ENCODE assay signal across 2 cellular contexts in the genomic region with DNA sequence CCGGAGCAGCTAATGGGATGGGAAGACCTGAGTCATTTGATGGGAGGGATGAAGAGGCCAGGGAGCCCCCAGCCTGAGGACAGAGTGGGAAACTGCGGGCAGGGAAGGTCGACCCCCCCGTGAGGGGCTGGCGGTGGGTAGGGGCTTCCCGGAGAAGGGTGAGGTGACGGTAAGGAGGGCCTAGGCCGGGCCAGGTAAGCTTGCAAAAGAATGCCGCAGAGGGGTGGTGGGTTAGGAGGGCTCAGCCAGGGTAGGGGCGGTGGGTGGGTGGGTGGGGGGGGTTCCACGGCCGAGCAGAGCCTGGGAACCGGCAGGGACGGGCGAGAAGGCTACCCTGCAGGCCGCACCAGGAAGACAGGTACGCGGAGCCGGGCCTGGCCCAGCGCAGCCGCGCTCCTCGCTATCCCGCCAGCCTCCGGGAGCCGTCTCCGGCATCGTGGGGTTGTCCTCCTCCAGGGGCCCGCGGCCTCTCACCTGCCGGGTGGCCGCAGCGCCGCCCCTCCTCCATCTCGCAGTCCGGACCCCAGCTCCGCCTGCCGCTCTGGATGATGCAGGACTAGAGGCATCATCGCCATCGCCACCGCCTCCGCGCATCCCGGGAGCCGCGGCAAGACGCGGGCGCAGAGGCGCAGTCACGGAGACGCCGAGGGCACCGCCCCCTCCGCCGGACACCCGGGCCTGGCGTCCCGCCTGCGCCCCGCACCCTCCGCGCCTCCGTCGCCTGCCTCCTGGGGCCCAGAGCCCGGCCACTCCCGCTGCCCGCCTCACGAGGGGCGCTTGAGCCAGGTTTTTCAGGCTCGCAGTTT.
TF ChIP-seq lines count a peak whose summit lies in the region.

A gene (minus strand): TSS at position 614 of the 806 bp plus-strand sequence. CDS start 5,211 bp downstream, outside the sequence.

TF ChIP-seq in IMR-90, 13 proteins besides CTCF, POLR2A, EP300 and RAD21:
- TF ChIP-seq, protein P1, sequence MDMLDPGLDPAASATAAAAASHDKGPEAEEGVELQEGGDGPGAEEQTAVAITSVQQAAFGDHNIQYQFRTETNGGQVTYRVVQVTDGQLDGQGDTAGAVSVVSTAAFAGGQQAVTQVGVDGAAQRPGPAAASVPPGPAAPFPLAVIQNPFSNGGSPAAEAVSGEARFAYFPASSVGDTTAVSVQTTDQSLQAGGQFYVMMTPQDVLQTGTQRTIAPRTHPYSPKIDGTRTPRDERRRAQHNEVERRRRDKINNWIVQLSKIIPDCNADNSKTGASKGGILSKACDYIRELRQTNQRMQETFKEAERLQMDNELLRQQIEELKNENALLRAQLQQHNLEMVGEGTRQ (IDR thresholded peaks at IDR 0.05; ENCODE audit: low read depth, low read length): no peak
- TF ChIP-seq RCOR1 (IDR thresholded peaks at IDR 0.05; ENCODE audit: insufficient replicate concordance, low read length): no peak

TF ChIP-seq in endothelial cell of umbilical vein, 7 proteins besides CTCF, POLR2A, EP300 and RAD21:
- TF ChIP-seq FOS (IDR thresholded peaks at IDR 0.05; ENCODE audit: borderline replicate concordance, insufficient read depth, low read length): no peak
- TF ChIP-seq, protein P2, sequence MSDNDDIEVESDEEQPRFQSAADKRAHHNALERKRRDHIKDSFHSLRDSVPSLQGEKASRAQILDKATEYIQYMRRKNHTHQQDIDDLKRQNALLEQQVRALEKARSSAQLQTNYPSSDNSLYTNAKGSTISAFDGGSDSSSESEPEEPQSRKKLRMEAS (IDR thresholded peaks at IDR 0.05; ENCODE audit: insufficient read depth, insufficient read length): no peak
- TF ChIP-seq GATA2 (IDR thresholded peaks at IDR 0.05; ENCODE audit: insufficient read depth, insufficient read length, low read depth, low read length): no peak
- TF ChIP-seq MYC (IDR thresholded peaks at IDR 0.05; ENCODE audit: low read depth, low read length): no peak
- no peak for TF ChIP-seq POLR2AphosphoS5 (IDR thresholded peaks at IDR 0.05; ENCODE audit: insufficient read depth, low read depth, low read length)
- TF ChIP-seq JUN (IDR thresholded peaks at IDR 0.05; ENCODE audit: borderline replicate concordance, insufficient read depth, insufficient read length, low read depth): no peak
- no peak for TF ChIP-seq EZH2 (IDR thresholded peaks at IDR 0.05; ENCODE audit: borderline replicate concordance, low read depth, low read length, severe bottlenecking)
